In the genomic region with DNA sequence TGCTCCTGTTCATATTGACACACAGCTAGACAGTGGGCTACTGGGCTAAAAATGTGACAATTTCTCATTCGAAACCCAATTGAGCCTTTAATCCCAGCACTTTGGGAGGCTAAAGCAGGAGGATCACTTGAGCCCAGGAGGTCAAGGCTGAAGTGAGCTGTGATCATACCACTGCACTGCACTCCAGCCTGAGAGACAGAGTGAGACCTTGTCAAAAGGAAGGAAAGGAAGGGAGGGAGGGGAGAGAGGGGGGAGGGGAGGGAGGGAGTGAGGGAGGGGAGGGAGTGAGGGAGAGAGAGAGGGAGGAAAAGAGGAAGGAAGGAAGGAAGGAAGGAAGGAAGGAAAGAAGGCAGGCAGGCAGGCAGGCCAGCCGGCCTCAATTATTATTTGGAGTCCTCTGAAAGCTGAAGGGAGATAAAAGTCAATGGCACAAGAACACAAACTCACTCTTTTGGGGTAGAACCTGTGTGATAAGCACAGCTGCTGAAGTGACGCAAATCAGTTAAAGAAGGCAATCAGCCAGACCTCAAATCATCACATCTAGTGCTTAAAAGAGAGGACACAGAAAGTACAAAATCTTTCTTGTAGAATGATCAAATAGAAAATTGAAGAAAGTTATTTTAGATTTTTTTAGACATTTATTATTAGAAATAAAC, we compare ENCODE assay signal across 19 cellular contexts.
"Had no signal": no experiment of that assay in that cellular context is flagged by ENCODE, and none has a peak within 500 bp of the region (broad histone marks: within the 10 kb centered on the region; RNA-seq: fewer than 3 reads in every experiment).

No MANE protein-coding gene starts in this region.

- H2AFZ ChIP-seq: neural progenitor cell had no signal

- H3K4me3 ChIP-seq: left ventricle myocardium inferior, lung, neural progenitor cell, ovary, right atrium auricular region, right lobe of liver, skin epidermis, suprapubic skin, thoracic aorta, tibial artery, uterus had no signal

- H3K27ac ChIP-seq: left ventricle myocardium inferior, neural progenitor cell, ovary, right atrium auricular region, right lobe of liver, skin epidermis, suprapubic skin, thoracic aorta, tibial artery, uterus had no signal

- H3K9ac ChIP-seq: neural progenitor cell had no signal

- H3K4me2 ChIP-seq: neural progenitor cell had no signal

- H3K27me3 ChIP-seq: neural progenitor cell, ovary, right atrium auricular region, right lobe of liver, suprapubic skin, tibial artery, uterus had no signal

- DNase-seq: islet precursor cell; left ventricle myocardium inferior; mesendoderm; naive B cell; natural killer cell; nephron progenitor cell; ovary; right lobe of liver; stimulated activated CD4-positive, alpha-beta T cell treated with anti-CD3 and anti-CD28 coated beads, Interleukin-12 subunit alpha, Interleukin-12 subunit beta, amount 100 ng/mL, for 4 hours; stimulated activated CD4-positive, alpha-beta T cell treated with anti-CD3 and anti-CD28 coated beads, Interleukin-4, amount 100 ng/mL, for 24 hours; stimulated activated naive CD4-positive, alpha-beta T cell; tibial artery; uterus had no signal

- H3K36me3 ChIP-seq: left ventricle myocardium inferior, neural progenitor cell, ovary, right atrium auricular region, right lobe of liver, suprapubic skin, thoracic aorta, tibial artery, uterus had no signal

- H3K9me3 ChIP-seq: ovary, right atrium auricular region, right lobe of liver, suprapubic skin, thoracic aorta, tibial artery, uterus had no signal

- ATAC-seq: natural killer cell had no signal

- H3K4me1 ChIP-seq: left ventricle myocardium inferior, neural progenitor cell, right atrium auricular region, right lobe of liver, uterus had no signal
